Comparison of ENCODE assay signal across 4 cellular contexts in genomic region chr15:33207646-33208045, GRCh38. TPM values are rescaled to one million over a fixed set of nuclear protein-coding genes. Genes with fewer than 3 reads are reported as not detected.
"Had no signal": no experiment of that assay in that cellular context is flagged by ENCODE, and none has a peak within 500 bp of the region (broad histone marks: within the 10 kb centered on the region; RNA-seq: fewer than 3 reads in every experiment).

No MANE protein-coding gene starts in this region.

- ATAC-seq: GM12878 had no signal

- H3K4me3 ChIP-seq: GM12878 had no signal

- DNase-seq: GDM1, GF-D8 had no signal

RNA-seq across cellular contexts. Expression of gene FMN1, which starts 13.1 kb away (rescaled TPM):
- total RNA-seq: G401 had no signal
